15 cellular contexts compared by ENCODE assay signal in the genomic region with DNA sequence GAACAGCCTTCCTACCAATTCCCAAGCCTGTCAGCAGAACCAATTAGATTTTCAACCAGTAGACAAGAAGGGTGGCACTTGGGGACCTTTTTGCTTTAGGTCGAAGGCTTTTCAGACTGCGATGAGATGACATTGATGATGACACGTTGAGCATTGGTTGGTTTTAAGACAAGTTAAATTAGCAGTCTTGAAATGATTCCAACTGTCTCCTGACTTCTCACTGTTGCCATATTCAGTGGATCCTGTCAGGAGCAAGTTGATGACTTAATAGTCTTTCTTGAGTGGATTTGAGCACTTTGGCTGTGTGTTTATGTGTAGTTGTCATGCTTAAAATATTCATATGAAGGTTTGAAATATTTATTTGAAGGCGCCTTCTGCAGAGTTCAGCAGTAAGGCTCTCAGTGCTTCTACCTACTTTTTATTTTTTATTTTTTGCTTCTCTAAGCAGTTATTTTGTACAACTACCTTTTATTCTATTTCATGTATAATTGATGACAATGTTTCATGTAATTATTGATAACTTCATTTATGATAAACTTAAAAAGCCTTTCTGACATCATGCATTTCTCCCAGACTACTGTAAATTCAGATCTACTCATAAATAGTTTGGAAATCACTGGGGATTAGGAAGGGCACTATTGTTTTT.
"Had no signal": no experiment of that assay in that cellular context is flagged by ENCODE, and none has a peak within 500 bp of the region (broad histone marks: within the 10 kb centered on the region; RNA-seq: fewer than 3 reads in every experiment).

No MANE protein-coding gene starts in this region.

- H3K27me3 ChIP-seq: foreskin keratinocyte, right atrium auricular region had no signal

- H3K27ac ChIP-seq: coronary artery, foreskin keratinocyte, psoas muscle, right atrium auricular region had no signal

- H3K4me2 ChIP-seq: smooth muscle cell had no signal

- H3K36me3 ChIP-seq: right atrium auricular region had no signal

- H3K9me3 ChIP-seq: psoas muscle, right atrium auricular region had no signal

- H3K4me3 ChIP-seq: coronary artery, psoas muscle, right atrium auricular region, smooth muscle cell had no signal

- DNase-seq: effector CD4-positive, alpha-beta T cell; endodermal cell; erythroblast; foreskin keratinocyte; hippocampal formation; kidney glomerular epithelial cell; mesendoderm; naive B cell; psoas muscle; stimulated activated CD4-positive, alpha-beta T cell treated with anti-CD3 and anti-CD28 coated beads, Interleukin-2, amount 100 ng/mL, for 48 hours; stimulated activated naive CD4-positive, alpha-beta T cell treated with Interleukin-2 at 50 U/mL for 16 hours; trophoblast cell had no signal

- H3K4me1 ChIP-seq: foreskin keratinocyte, right atrium auricular region had no signal
